Comparison of ENCODE assay signal across 16 cellular contexts in the genomic region with DNA sequence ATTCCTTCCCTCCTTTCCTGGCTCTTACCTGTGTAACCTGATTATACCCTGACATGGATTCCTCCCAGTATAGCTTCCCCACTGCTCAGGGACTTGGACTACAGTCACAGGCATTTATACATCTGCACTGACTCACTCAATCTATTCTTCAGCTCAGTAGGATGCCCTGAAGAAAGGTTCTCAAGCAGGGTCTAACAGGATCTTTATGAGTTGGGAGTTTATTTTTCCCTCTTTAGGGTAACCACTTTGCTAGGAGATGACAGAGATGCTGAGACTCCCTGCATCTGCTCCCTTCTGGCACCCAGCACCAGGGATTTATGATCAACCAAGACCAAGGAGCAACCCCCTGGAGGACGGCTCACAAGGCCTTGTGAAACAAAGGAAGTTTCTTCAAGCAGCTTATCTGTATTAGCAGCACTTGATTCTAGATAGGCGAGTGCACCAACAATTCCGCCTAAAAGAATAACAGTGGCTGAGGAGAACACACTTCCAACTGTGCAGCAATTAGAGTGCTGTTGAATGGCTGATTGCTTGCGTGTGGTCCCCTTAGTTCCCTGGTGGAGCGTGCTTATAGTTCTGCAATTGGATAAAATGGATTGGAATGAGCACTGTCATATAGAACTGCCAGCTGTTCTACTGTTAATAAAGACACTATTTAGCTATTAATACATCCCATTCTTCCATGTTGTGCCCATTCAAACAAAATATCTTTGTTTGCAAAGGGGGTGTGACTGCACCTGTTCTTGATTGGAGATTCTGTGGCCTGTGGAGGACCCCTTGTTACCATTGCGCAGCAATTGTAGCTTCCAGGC.
A peak's percentile ranks its signal among the peaks of the same experiment; 100 is the strongest.
DNase-seq lines count a peak whose midpoint lies in the region; ATAC-seq, FAIRE-seq and TF ChIP-seq lines count a peak whose summit lies in the region.
"Had no signal": no experiment of that assay in that cellular context is flagged by ENCODE, and none has a peak within 500 bp of the region (broad histone marks: within the 10 kb centered on the region; RNA-seq: fewer than 3 reads in every experiment).

No MANE protein-coding gene starts in this region.

- no peak overlapping the region for H3K4me3 ChIP-seq in bronchial epithelial cell (ENCODE audit: low read depth, low read length)
- no peak overlapping the region for H3K4me3 ChIP-seq in mesenchymal stem cell (ENCODE audit: insufficient read depth in 1 of 2, low read depth in 1 of 2, low read length in 2 of 2)
- H3K4me3 ChIP-seq: upper lobe of left lung had no signal

- no peak overlapping the region for H2BK5ac ChIP-seq in mesenchymal stem cell (ENCODE audit: low read depth, low read length, poor library complexity, severe bottlenecking)

- H2AFZ ChIP-seq in mesenchymal stem cell (ENCODE audit: low read depth, low read length), result no peak overlapping the region
- H2AFZ ChIP-seq: parathyroid adenoma had no signal

- H3K9me3 ChIP-seq in mesenchymal stem cell (ENCODE audit: control insufficient read depth, low read length), result no peaks in the 10 kb centered on the region
- H3K9me3 ChIP-seq: BE2C, upper lobe of left lung had no signal

- H2BK12ac ChIP-seq in mesenchymal stem cell (ENCODE audit: low read length in 2 of 2), result no peak overlapping the region

- H2BK15ac ChIP-seq in mesenchymal stem cell (ENCODE audit: low read depth, poor library complexity, severe bottlenecking), result no peak overlapping the region

- H4K8ac ChIP-seq in mesenchymal stem cell (ENCODE audit: low read length), result no peak overlapping the region

- no peaks in the 10 kb centered on the region for H3K79me1 ChIP-seq in mesenchymal stem cell (replicated peaks; ENCODE audit: low read length, poor library complexity, severe bottlenecking)

- no peak for ATAC-seq in GM19463 (IDR thresholded peaks at IDR 0.05; ENCODE audit: unreplicated experiment)
- ATAC-seq: activated naive CD4-positive, alpha-beta T cell treated with anti-CD3 and anti-CD28 coated beads, Interleukin-2, amount 50 U/mL, for 72 hours had no signal

- no peak overlapping the region for H3K4me2 ChIP-seq in mesenchymal stem cell (ENCODE audit: low read length, poor library complexity, severe bottlenecking)

- H3K9ac ChIP-seq in mesenchymal stem cell (ENCODE audit: low read length), result no peak overlapping the region
- H3K9ac ChIP-seq: parathyroid adenoma had no signal

- H3K4ac ChIP-seq in mesenchymal stem cell (ENCODE audit: low read depth in 1 of 2, low read length in 2 of 2), result no peak overlapping the region

- no peak overlapping the region for H4K91ac ChIP-seq in mesenchymal stem cell (ENCODE audit: low read length)

- no peaks in the 10 kb centered on the region for H3K36me3 ChIP-seq in bronchial epithelial cell (ENCODE audit: control insufficient read depth, insufficient read depth, low read length)
- no peaks in the 10 kb centered on the region for H3K36me3 ChIP-seq in mesenchymal stem cell (ENCODE audit: control insufficient read depth in 1 of 2, insufficient read depth in 2 of 2, low read depth in 1 of 2, low read length in 2 of 2)
- H3K36me3 ChIP-seq: BE2C, upper lobe of left lung had no signal

- no peak overlapping the region for H2BK120ac ChIP-seq in mesenchymal stem cell (ENCODE audit: low read depth, low read length)

- WGBS in mesenchymal stem cell, result 57% methylated on average over 5 of the region's 6 CpGs

- H3K23ac ChIP-seq in mesenchymal stem cell (ENCODE audit: low read length in 2 of 2), result no peak overlapping the region

- FAIRE-seq in bronchial epithelial cell (lab: Jason Lieb, UNC), result no peak

- TF ChIP-seq CTCF in bronchial epithelial cell (IDR thresholded peaks at IDR 0.05; ENCODE audit: insufficient read depth, low read length, severe bottlenecking), result no peak

- no peak overlapping the region for H3K27ac ChIP-seq in mesenchymal stem cell (ENCODE audit: low read length, poor library complexity, severe bottlenecking)
- H3K27ac ChIP-seq: HL-60, parathyroid adenoma, upper lobe of left lung had no signal

- no peak overlapping the region for H3K14ac ChIP-seq in mesenchymal stem cell (ENCODE audit: low read length in 2 of 2)

- H3K18ac ChIP-seq in mesenchymal stem cell (ENCODE audit: low read depth in 1 of 2, low read length in 2 of 2), result no peak overlapping the region

- H3K27me3 ChIP-seq in bronchial epithelial cell (ENCODE audit: control insufficient read depth, insufficient read depth, low read length) (no peaks in the 10 kb centered on the region), mesenchymal stem cell (ENCODE audit: control insufficient read depth in 1 of 2, insufficient read depth in 1 of 2, low read length in 2 of 2) (peaks cover 0 to 4% of the 10 kb centered on the region in 2 experiments)
- H3K27me3 ChIP-seq: BE2C, upper lobe of left lung had no signal

- no peaks in the 10 kb centered on the region for H3K4me1 ChIP-seq in mesenchymal stem cell (ENCODE audit: control insufficient read depth, insufficient read depth, low read depth, low read length)
- H3K4me1 ChIP-seq: BE2C, parathyroid adenoma had no signal

- no peak overlapping the region for H2AK5ac ChIP-seq in mesenchymal stem cell (ENCODE audit: low read length, severe bottlenecking)

- DNase-seq in COR-L47 (lab: John Stamatoyannopoulos, UW) (peak; percentile 89), NCI-H1930 (lab: John Stamatoyannopoulos, UW) (peak; percentile 79 to 88), bronchial epithelial cell (ENCODE audit: low read depth) (peak; percentile 29), mesenchymal stem cell (peak; percentile 10), GF-D8 (lab: John Stamatoyannopoulos, UW) (no peak), epidermal melanocyte (ENCODE audit: insufficient read length, low spot score) (no peak), NCI-H1694 treated with DMSO at 0.1 percent for 48 hours (lab: John Stamatoyannopoulos, UW) (no peak)
- DNase-seq: activated CD4-positive, alpha-beta T cell treated with anti-CD3 and anti-CD28 coated beads for 4 hours; BE2C; immature natural killer cell; SHP77 treated with DMSO at 0.1 percent for 48 hours had no signal

Comparison
In these comparisons a context has a peak if more than half of its experiments do, and no peak if none do; other contexts are left out.
1. DNase-seq: peak in COR-L47 (single experiment), NCI-H1930 (2 of 2), bronchial epithelial cell (single experiment) and mesenchymal stem cell (single experiment); none in GF-D8 (single experiment), epidermal melanocyte (single experiment) and NCI-H1694 treated with DMSO at 0.1 percent for 48 hours (single experiment).